Comparison of ENCODE assay signal across 10 cellular contexts in the genomic region with DNA sequence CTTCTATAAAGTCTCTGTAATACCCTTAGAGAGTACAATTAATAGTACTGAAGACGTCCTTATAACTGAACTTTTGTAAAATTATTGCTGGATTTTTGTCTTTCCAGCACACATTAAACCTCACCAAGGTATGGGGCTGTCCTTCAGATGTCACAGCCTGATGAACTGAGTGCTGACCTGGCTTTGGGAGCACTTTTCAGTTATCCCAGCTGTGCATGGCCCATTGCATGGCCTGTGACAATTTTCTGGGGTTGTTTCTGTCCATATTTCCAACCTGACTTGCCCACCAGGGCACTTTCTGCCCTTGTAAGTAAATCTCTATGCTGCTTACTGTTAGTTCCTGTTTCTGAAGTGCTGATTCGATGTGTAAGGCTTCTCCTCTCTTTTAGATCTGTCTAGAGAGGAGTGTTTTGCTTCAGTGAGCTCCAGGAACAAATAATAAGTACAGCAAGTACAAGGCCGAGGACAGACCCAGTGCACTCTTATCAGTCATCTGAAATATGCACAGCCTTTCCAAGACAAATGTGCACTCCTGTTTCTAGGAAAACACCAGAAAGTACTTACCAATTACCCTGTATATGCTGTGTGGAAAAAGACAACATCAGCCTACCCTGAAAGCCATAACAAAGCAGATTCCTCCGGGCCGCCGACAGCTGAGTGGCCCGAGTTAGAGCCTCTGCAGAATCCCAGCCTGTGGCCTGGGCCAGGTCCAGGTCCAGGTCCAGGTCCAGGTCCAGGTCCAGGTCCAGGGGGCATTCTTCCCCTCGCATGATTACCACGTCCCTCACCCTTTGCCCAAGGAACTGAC.
DNase-seq lines count a peak whose midpoint lies in the region; ATAC-seq and TF ChIP-seq lines count a peak whose summit lies in the region.
"Had no signal": no experiment of that assay in that cellular context is flagged by ENCODE, and none has a peak within 500 bp of the region (broad histone marks: within the 10 kb centered on the region; RNA-seq: fewer than 3 reads in every experiment).

No MANE protein-coding gene starts in this region.

- peak; percentile 72 for DNase-seq in LNCaP clone FGC (ENCODE audit: low read depth)
- peak; percentile 63 for DNase-seq in brain microvascular endothelial cell
- DNase-seq in stimulated activated naive B cell treated with anti-CD40 and anti-IgM and Interleukin-4, amounts not matched to agents 10 μg/mL and 1 μg/mL and 100 μg/mL, for 72 hours = no peak
- no peak for DNase-seq in stimulated activated CD4-positive, alpha-beta T cell treated with anti-CD3 and anti-CD28 coated beads, Interleukin-4, amount 100 ng/mL, for 4 hours
- DNase-seq in effector memory CD4-positive, alpha-beta T cell = no peak
- DNase-seq in activated T-helper 1 cell treated with anti-CD3 and anti-CD28 coated beads, Interleukin-12 subunit alpha, Interleukin-12 subunit beta, Interleukin-2, Interleukin-4 antibody, amounts not matched to agents 30 ng/mL and 10 ng/mL and 1 ng/mL, durations not matched to agents 14 hours and 24 hours and 36 hours (ENCODE audit: low spot score) = no peak
- no peak for DNase-seq in NCI-H1930 (lab: John Stamatoyannopoulos, UW)
- DNase-seq: activated gamma-delta T cell, Calu3 had no signal

- peaks cover 14% of the 10 kb centered on the region for H3K36me3 ChIP-seq in brain microvascular endothelial cell (replicated peaks)
- H3K36me3 ChIP-seq in liver (ENCODE audit: control insufficient read depth in 4 of 4, insufficient read depth in 3 of 4, low read depth in 1 of 4, low read length in 3 of 4) = peaks cover 0 to 13% (median 2%) of the 10 kb centered on the region in 4 donors
- peaks cover 30% of the 10 kb centered on the region for H3K36me3 ChIP-seq in effector memory CD4-positive, alpha-beta T cell (ENCODE audit: control insufficient read depth, insufficient read depth, low read length)

- in situ Hi-C loops in brain microvascular endothelial cell (cut with HindIII; ENCODE audit: low pct_ligation_motif_present, low sequenced_read_pairs) = no loop called here

- H3K4me3 ChIP-seq in LNCaP clone FGC (ENCODE audit: low read depth, low read length) = no peak overlapping the region
- H3K4me3 ChIP-seq in brain microvascular endothelial cell (ENCODE audit: low read depth, low read length) = no peak overlapping the region
- H3K4me3 ChIP-seq in liver (ENCODE audit: low read depth in 1 of 3, low read length in 3 of 3) = no peak overlapping the region
- no peak overlapping the region for H3K4me3 ChIP-seq in effector memory CD4-positive, alpha-beta T cell (ENCODE audit: insufficient read depth, low read depth, low read length, poor library complexity, severe bottlenecking)

- H3K4me3 Mint-ChIP-seq in stimulated activated naive B cell treated with anti-CD40 and anti-IgM and Interleukin-4, amounts not matched to agents 10 μg/mL and 1 μg/mL and 100 μg/mL, for 72 hours = no peak overlapping the region
- H3K4me3 Mint-ChIP-seq in activated T-helper 1 cell treated with anti-CD3 and anti-CD28 coated beads, Interleukin-12 subunit alpha, Interleukin-12 subunit beta, Interleukin-2, Interleukin-4 antibody, amounts not matched to agents 30 ng/mL and 10 ng/mL and 1 ng/mL, durations not matched to agents 14 hours and 24 hours and 36 hours = no peak overlapping the region

- H3K27me3 ChIP-seq in brain microvascular endothelial cell (replicated peaks) (no peaks in the 10 kb centered on the region), liver (ENCODE audit: control insufficient read depth in 4 of 4, insufficient read depth in 4 of 4, low read length in 3 of 4) (no peaks in the 10 kb centered on the region)
- no peaks in the 10 kb centered on the region for H3K27me3 ChIP-seq in effector memory CD4-positive, alpha-beta T cell (replicated peaks; ENCODE audit: control insufficient read depth, insufficient read depth, low read length, poor library complexity, severe bottlenecking)

- intact Hi-C loops in activated T-helper 1 cell treated with anti-CD3 and anti-CD28 coated beads, Interleukin-12 subunit alpha, Interleukin-12 subunit beta, Interleukin-2, Interleukin-4 antibody, amounts not matched to agents 30 ng/mL and 10 ng/mL and 1 ng/mL, durations not matched to agents 14 hours and 24 hours and 36 hours (cut with micrococcal nuclease) = no loop called here

- TF ChIP-seq CTCF in LNCaP clone FGC (IDR thresholded peaks at IDR 0.05; ENCODE audit: control insufficient read depth, extremely low read depth, insufficient read depth) = no peak
- no peak for TF ChIP-seq CTCF in brain microvascular endothelial cell (IDR thresholded peaks at IDR 0.05; ENCODE audit: low read depth, low read length, missing control alignments)
- no peak for TF ChIP-seq CTCF in liver (IDR thresholded peaks at IDR 0.05; ENCODE audit: low read depth, low read length, missing input control)

- peak overlapping the region in 1 of 2 donors; percentile 3 for H3K9ac ChIP-seq in liver (ENCODE audit: low read depth in 1 of 2, low read length in 2 of 2)

- H3K27ac Mint-ChIP-seq in stimulated activated naive B cell treated with anti-CD40 and anti-IgM and Interleukin-4, amounts not matched to agents 10 μg/mL and 1 μg/mL and 100 μg/mL, for 72 hours = peak overlapping the region; percentile 38
- H3K27ac Mint-ChIP-seq in activated T-helper 1 cell treated with anti-CD3 and anti-CD28 coated beads, Interleukin-12 subunit alpha, Interleukin-12 subunit beta, Interleukin-2, Interleukin-4 antibody, amounts not matched to agents 30 ng/mL and 10 ng/mL and 1 ng/mL, durations not matched to agents 14 hours and 24 hours and 36 hours = no peak overlapping the region

- no peaks in the 10 kb centered on the region for H3K9me3 ChIP-seq in liver (ENCODE audit: control insufficient read depth in 4 of 4, low read length in 3 of 4)
- H3K9me3 ChIP-seq in effector memory CD4-positive, alpha-beta T cell (ENCODE audit: control insufficient read depth, low read length) = no peaks in the 10 kb centered on the region

- H3K9me3 Mint-ChIP-seq in stimulated activated naive B cell treated with anti-CD40 and anti-IgM and Interleukin-4, amounts not matched to agents 10 μg/mL and 1 μg/mL and 100 μg/mL, for 72 hours = peaks cover 0 to 1% of the 10 kb centered on the region in 2 donors
- no peaks in the 10 kb centered on the region for H3K9me3 Mint-ChIP-seq in activated T-helper 1 cell treated with anti-CD3 and anti-CD28 coated beads, Interleukin-12 subunit alpha, Interleukin-12 subunit beta, Interleukin-2, Interleukin-4 antibody, amounts not matched to agents 30 ng/mL and 10 ng/mL and 1 ng/mL, durations not matched to agents 14 hours and 24 hours and 36 hours

- H3K27ac ChIP-seq in brain microvascular endothelial cell (peak overlapping the region; percentile 61), liver (ENCODE audit: low read depth in 1 of 2, low read length in 2 of 2) (peak overlapping the region in 1 of 2 donors; percentile 10)
- no peak overlapping the region for H3K27ac ChIP-seq in effector memory CD4-positive, alpha-beta T cell (ENCODE audit: insufficient read depth, low read length, poor library complexity, severe bottlenecking)

- peak; percentile 96 to 98 for ATAC-seq in stimulated activated naive B cell treated with anti-CD40 and anti-IgM and Interleukin-4, amounts not matched to agents 10 μg/mL and 1 μg/mL and 100 μg/mL, for 72 hours (replicated peaks)

- H3K4me1 Mint-ChIP-seq in stimulated activated naive B cell treated with anti-CD40 and anti-IgM and Interleukin-4, amounts not matched to agents 10 μg/mL and 1 μg/mL and 100 μg/mL, for 72 hours = peaks cover 22 to 31% of the 10 kb centered on the region in 2 donors
- H3K4me1 Mint-ChIP-seq in activated T-helper 1 cell treated with anti-CD3 and anti-CD28 coated beads, Interleukin-12 subunit alpha, Interleukin-12 subunit beta, Interleukin-2, Interleukin-4 antibody, amounts not matched to agents 30 ng/mL and 10 ng/mL and 1 ng/mL, durations not matched to agents 14 hours and 24 hours and 36 hours (ENCODE audit: low read depth) = peaks cover 5% of the 10 kb centered on the region

- H3K4me1 ChIP-seq in liver (ENCODE audit: control insufficient read depth in 4 of 4, insufficient read depth in 4 of 4, low read length in 3 of 4) = peaks cover 2 to 12% (median 9%) of the 10 kb centered on the region in 4 donors
- no peaks in the 10 kb centered on the region for H3K4me1 ChIP-seq in effector memory CD4-positive, alpha-beta T cell (ENCODE audit: control insufficient read depth, insufficient read depth, low read length, poor library complexity, severe bottlenecking)

- peaks cover 26 to 37% of the 10 kb centered on the region in 2 donors for H3K36me3 Mint-ChIP-seq in stimulated activated naive B cell treated with anti-CD40 and anti-IgM and Interleukin-4, amounts not matched to agents 10 μg/mL and 1 μg/mL and 100 μg/mL, for 72 hours
- H3K36me3 Mint-ChIP-seq in activated T-helper 1 cell treated with anti-CD3 and anti-CD28 coated beads, Interleukin-12 subunit alpha, Interleukin-12 subunit beta, Interleukin-2, Interleukin-4 antibody, amounts not matched to agents 30 ng/mL and 10 ng/mL and 1 ng/mL, durations not matched to agents 14 hours and 24 hours and 36 hours (ENCODE audit: low read depth) = peaks cover 33% of the 10 kb centered on the region

- 30% methylated on average over 9 of the region's 9 CpGs for WGBS in liver

- no peaks in the 10 kb centered on the region for H3K27me3 Mint-ChIP-seq in stimulated activated naive B cell treated with anti-CD40 and anti-IgM and Interleukin-4, amounts not matched to agents 10 μg/mL and 1 μg/mL and 100 μg/mL, for 72 hours
- no peaks in the 10 kb centered on the region for H3K27me3 Mint-ChIP-seq in activated T-helper 1 cell treated with anti-CD3 and anti-CD28 coated beads, Interleukin-12 subunit alpha, Interleukin-12 subunit beta, Interleukin-2, Interleukin-4 antibody, amounts not matched to agents 30 ng/mL and 10 ng/mL and 1 ng/mL, durations not matched to agents 14 hours and 24 hours and 36 hours (ENCODE audit: insufficient read depth)

- peak; percentile 43 to 49 for TF ChIP-seq RAD21 in liver (IDR thresholded peaks at IDR 0.05)

TF ChIP-seq in liver, 16 proteins besides CTCF, POLR2A, EP300 and RAD21 (continues in another document):
- TF ChIP-seq TAF1 (conservative IDR thresholded peaks at IDR 0.05) = no peak
- TF ChIP-seq RXRA (IDR thresholded peaks at IDR 0.05) = peak; percentile 37 to 58
- TF ChIP-seq EGR1 (IDR thresholded peaks at IDR 0.05; ENCODE audit: low read depth in 2 of 2) = no peak
- no peak for TF ChIP-seq JUND (IDR thresholded peaks at IDR 0.05)
- TF ChIP-seq SP1 (IDR thresholded peaks at IDR 0.05) = peak; percentile 36

Comparison
In these comparisons a context has a peak if more than half of its experiments do, and no peak if none do; other contexts are left out.
1. DNase-seq: peak in LNCaP clone FGC (single experiment) and brain microvascular endothelial cell (single experiment); none in stimulated activated naive B cell treated with anti-CD40 and anti-IgM and Interleukin-4, amounts not matched to agents 10 μg/mL and 1 μg/mL and 100 μg/mL, for 72 hours (single experiment), stimulated activated CD4-positive, alpha-beta T cell treated with anti-CD3 and anti-CD28 coated beads, Interleukin-4, amount 100 ng/mL, for 4 hours (0 of 2), effector memory CD4-positive, alpha-beta T cell (0 of 3), activated T-helper 1 cell treated with anti-CD3 and anti-CD28 coated beads, Interleukin-12 subunit alpha, Interleukin-12 subunit beta, Interleukin-2, Interleukin-4 antibody, amounts not matched to agents 30 ng/mL and 10 ng/mL and 1 ng/mL, durations not matched to agents 14 hours and 24 hours and 36 hours (single experiment) and NCI-H1930 (0 of 2).